In genomic region chr21:34949499-34949898, GRCh38 we compare ENCODE assay signal across 13 cellular contexts.
"Had no signal": no experiment of that assay in that cellular context is flagged by ENCODE, and none has a peak within 500 bp of the region (broad histone marks: within the 10 kb centered on the region; RNA-seq: fewer than 3 reads in every experiment).

No MANE protein-coding gene starts in this region.

- H3K27me3 ChIP-seq: adrenal gland, left lung, sigmoid colon, stomach had no signal

- H3K4me1 ChIP-seq: adrenal gland, sigmoid colon, stomach had no signal

- DNase-seq: activated B cell treated with CpG ODN at 0.5 μM for 24 hours; activated CD8-positive, alpha-beta memory T cell treated with anti-CD3 and anti-CD28 coated beads, Interleukin-2, amount 50 U/mL, for 4 hours; activated effector memory CD4-positive, alpha-beta T cell treated with Interleukin-2 at 50 U/mL for 16 hours; adrenal gland; central memory CD4-positive, alpha-beta T cell; cortex of kidney; effector CD8-positive, alpha-beta T cell; heart right ventricle; left lung; sigmoid colon; stomach had no signal

- H3K27me3 Mint-ChIP-seq: activated B cell treated with CpG ODN at 0.5 μM for 24 hours had no signal

- H3K4me3 Mint-ChIP-seq: activated B cell treated with CpG ODN at 0.5 μM for 24 hours, nephron had no signal

- H3K9me3 ChIP-seq: adrenal gland, left lung, sigmoid colon, stomach, thoracic aorta had no signal

- H3K4me3 ChIP-seq: adrenal gland, heart right ventricle, left lung, sigmoid colon, stomach, thoracic aorta had no signal

- ATAC-seq: heart right ventricle, left lung had no signal

- H3K27ac Mint-ChIP-seq: activated B cell treated with CpG ODN at 0.5 μM for 24 hours, nephron had no signal

- H3K27ac ChIP-seq: adrenal gland, heart right ventricle, left lung, sigmoid colon, thoracic aorta had no signal

- H3K36me3 ChIP-seq: adrenal gland, heart right ventricle, left lung, sigmoid colon, stomach, thoracic aorta had no signal
